25 cellular contexts compared by ENCODE assay signal in the genomic region with DNA sequence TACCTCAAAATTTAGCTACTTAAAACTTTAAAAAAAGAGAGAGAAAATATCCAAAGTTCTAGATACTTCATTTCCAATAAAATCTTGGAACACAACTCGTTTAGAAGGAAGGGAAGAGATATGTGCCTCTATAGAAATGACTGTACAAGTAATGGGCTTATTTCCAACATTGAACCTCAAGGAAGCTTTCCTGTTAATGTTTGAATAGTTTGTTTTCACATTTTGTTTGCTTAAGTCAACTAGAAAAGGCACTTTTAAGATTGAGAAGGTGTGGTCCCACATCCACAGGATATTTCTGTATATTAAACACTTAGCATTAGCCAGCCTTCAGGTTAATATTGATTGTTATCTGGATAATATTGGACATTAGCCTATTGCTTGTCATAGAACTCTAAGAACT.
"Had no signal": no experiment of that assay in that cellular context is flagged by ENCODE, and none has a peak within 500 bp of the region (broad histone marks: within the 10 kb centered on the region; RNA-seq: fewer than 3 reads in every experiment).

No MANE protein-coding gene starts in this region.

- FAIRE-seq: keratinocyte had no signal

- H3K27ac ChIP-seq: lower lobe of right lung, neural progenitor cell, neutrophil, sigmoid colon, spleen, transverse colon, upper lobe of left lung, vagina had no signal

- H3K27me3 ChIP-seq: neural progenitor cell, neutrophil, sigmoid colon, spleen, transverse colon, upper lobe of left lung, vagina had no signal

- H3K4me1 ChIP-seq: lower lobe of right lung, sigmoid colon, spleen, transverse colon, upper lobe of left lung, vagina had no signal

- H3K9me3 ChIP-seq: lower lobe of right lung, neutrophil, sigmoid colon, spleen, transverse colon, upper lobe of left lung, vagina had no signal

- H3K36me3 ChIP-seq: lower lobe of right lung, neural progenitor cell, neutrophil, sigmoid colon, spleen, transverse colon, upper lobe of left lung, vagina had no signal

- DNase-seq: hippocampal formation; kidney glomerular epithelial cell; left cardiac atrium; lower lobe of right lung; mammary epithelial cell; mesenchymal stem cell; naive thymus-derived CD8-positive, alpha-beta T cell; nephron progenitor cell; occipital lobe; retina; right cardiac atrium; sigmoid colon; small intestine; spleen; stimulated activated CD4-positive, alpha-beta T cell treated with anti-CD3 and anti-CD28 coated beads, Interleukin-4, amount 100 ng/mL, for 24 hours; stimulated activated naive CD4-positive, alpha-beta T cell; substantia nigra; transverse colon; upper lobe of left lung had no signal

- H3K4me3 ChIP-seq: lower lobe of right lung, neural progenitor cell, sigmoid colon, spleen, transverse colon, upper lobe of left lung, vagina had no signal

- ATAC-seq: left cardiac atrium; left lobe of liver; naive thymus-derived CD8-positive, alpha-beta T cell; right cardiac atrium; stimulated activated effector memory CD8-positive, alpha-beta T cell treated with anti-CD3 and anti-CD28 coated beads, Interleukin-12 subunit alpha, Interleukin-12 subunit beta, amount 100 ng/mL, for 72 hours had no signal
